6 cellular contexts compared by ENCODE assay signal in genomic region chr22:50735739-50736030, GRCh38. TPM values are rescaled to one million over a fixed set of nuclear protein-coding genes. Genes with fewer than 3 reads are reported as not detected.
"Had no signal": no experiment of that assay in that cellular context is flagged by ENCODE, and none has a peak within 500 bp of the region (broad histone marks: within the 10 kb centered on the region; RNA-seq: fewer than 3 reads in every experiment).

No MANE protein-coding gene starts in this region.

- H3K4me3 ChIP-seq: GM23338 had no signal

- ATAC-seq: GM23338 had no signal

- H3K27ac Mint-ChIP-seq: GM23338, H9 had no signal

- DNase-seq: H9, HCEC 1CT, IMR-90 had no signal

- H2AFZ ChIP-seq: GM23338 had no signal

- H3K9me3 Mint-ChIP-seq: GM23338, H9 had no signal

- H3K4me3 Mint-ChIP-seq: GM23338, H9 had no signal

- H3K4me2 ChIP-seq: GM23338 had no signal

RNA-seq across cellular contexts. Expression of gene ACR, which starts 2.3 kb away (rescaled TPM):
- total RNA-seq: GM23338, HT-29, IMR-90 had no signal
- polyA plus RNA-seq: GM23338, H1, IMR-90 had no signal
